In the genomic region with DNA sequence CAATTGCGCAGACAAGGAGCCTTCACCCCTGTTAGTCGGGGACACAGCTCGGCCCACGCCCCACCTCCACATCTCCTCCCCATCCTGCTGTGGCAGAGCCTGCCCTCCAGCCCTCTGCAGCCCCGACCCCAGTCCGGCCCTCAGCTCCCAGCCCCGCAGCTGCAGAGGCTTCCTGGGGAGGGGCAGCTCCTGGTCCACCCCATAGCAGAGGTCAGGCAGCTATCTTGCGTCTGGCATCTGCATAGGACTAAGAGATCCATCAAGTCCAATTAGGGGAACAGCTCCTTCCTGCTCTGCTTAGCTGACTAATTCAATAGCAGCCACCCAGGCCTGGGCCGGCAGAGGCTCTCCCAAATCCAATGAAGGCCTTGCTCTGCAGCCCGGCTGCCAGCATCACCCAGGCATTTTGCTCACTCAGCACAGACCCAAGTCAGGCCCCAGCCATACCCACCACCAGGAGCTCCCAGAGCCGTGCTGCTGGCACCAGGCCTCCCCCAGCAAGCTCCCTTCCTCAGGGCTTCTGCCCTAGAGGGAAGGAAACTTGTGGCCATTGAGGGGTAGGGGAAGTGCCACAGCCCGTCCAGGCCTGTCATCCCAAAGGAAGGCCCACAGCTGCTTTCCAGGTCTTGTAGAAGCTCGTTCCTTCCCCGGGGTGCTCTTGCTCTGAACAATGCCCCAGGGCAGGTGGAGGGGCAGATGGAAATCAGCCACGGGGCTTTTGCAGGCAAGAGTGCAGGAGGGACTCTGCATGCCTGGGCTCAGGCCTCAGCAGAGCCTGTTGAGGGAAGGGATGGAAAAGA, we compare ENCODE assay signal across 1 cellular context.
TF ChIP-seq lines count a peak whose summit lies in the region.

No MANE protein-coding gene starts in this region.

TF ChIP-seq in H1, 55 proteins besides CTCF, POLR2A, EP300 and RAD21 (continued from another document):
- TF ChIP-seq, protein P1, sequence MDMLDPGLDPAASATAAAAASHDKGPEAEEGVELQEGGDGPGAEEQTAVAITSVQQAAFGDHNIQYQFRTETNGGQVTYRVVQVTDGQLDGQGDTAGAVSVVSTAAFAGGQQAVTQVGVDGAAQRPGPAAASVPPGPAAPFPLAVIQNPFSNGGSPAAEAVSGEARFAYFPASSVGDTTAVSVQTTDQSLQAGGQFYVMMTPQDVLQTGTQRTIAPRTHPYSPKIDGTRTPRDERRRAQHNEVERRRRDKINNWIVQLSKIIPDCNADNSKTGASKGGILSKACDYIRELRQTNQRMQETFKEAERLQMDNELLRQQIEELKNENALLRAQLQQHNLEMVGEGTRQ (IDR thresholded peaks at IDR 0.05; ENCODE audit: low read length): no peak
- TF ChIP-seq JUN (IDR thresholded peaks at IDR 0.05; ENCODE audit: low read depth, low read length) (no peak), TAF7 (optimal IDR thresholded peaks at IDR 0.05; ENCODE audit: borderline replicate concordance, low read depth, low read length) (no peak), NANOG (IDR thresholded peaks at IDR 0.05; ENCODE audit: insufficient read depth, low read depth, low read length, poor library complexity, severe bottlenecking) (no peak), BRCA1 (IDR thresholded peaks at IDR 0.05; ENCODE audit: low read depth, low read length) (no peak)
- TF ChIP-seq, protein P2, sequence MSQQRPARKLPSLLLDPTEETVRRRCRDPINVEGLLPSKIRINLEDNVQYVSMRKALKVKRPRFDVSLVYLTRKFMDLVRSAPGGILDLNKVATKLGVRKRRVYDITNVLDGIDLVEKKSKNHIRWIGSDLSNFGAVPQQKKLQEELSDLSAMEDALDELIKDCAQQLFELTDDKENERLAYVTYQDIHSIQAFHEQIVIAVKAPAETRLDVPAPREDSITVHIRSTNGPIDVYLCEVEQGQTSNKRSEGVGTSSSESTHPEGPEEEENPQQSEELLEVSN (IDR thresholded peaks at IDR 0.05): no peak
